27 cellular contexts compared by ENCODE assay signal in the genomic region with DNA sequence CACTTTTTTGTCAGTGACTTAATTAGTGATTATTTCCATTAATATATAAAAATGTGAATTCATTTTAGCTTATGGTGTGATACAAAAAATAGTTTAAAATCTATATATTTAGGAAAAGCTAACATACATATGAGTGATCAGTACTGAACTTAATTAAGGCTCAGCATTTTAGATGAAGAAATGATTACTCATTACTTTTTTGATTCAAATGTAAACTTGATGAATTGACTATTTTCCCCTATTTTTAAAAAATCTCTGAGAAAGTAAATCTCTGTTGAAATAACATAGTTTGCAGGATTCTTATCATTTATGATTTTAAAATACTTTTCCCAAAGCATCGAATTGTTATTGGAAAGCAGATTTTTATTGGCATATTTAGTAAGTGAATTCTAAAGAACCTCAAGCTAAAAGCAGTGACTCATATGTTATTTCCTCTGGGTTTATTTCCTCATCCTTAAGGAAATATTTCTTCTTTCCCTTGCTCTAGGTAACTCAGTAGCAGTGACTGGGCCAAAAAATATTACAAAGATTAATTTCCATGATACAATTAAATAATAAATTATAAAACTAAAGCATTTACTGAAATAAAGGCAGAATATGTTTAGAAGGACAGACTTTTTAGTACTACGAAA.
DNase-seq lines count a peak whose midpoint lies in the region; ATAC-seq and TF ChIP-seq lines count a peak whose summit lies in the region.
"Had no signal": no experiment of that assay in that cellular context is flagged by ENCODE, and none has a peak within 500 bp of the region (broad histone marks: within the 10 kb centered on the region; RNA-seq: fewer than 3 reads in every experiment).

No MANE protein-coding gene starts in this region.

- TF ChIP-seq POLR2A in prostate gland (IDR thresholded peaks at IDR 0.05), result no peak

- no peaks in the 10 kb centered on the region for H3K27me3 Mint-ChIP-seq in activated naive CD4-positive, alpha-beta T cell treated with anti-CD3 and anti-CD28 coated beads, Interleukin-2, amount 10 ng/mL, durations not matched to agents 7 days and 5 days
- H3K27me3 Mint-ChIP-seq: activated CD4-positive, alpha-beta T cell treated with anti-CD3 and anti-CD28 coated beads, Interleukin-2, amount 10 ng/mL, durations not matched to agents 7 days and 5 days; activated naive CD8-positive, alpha-beta T cell treated with anti-CD3 and anti-CD28 coated beads for 36 hours; CD4-positive, CD25-positive, alpha-beta regulatory T cell; T-helper 17 cell had no signal

- no peaks in the 10 kb centered on the region for H3K36me3 Mint-ChIP-seq in activated naive CD4-positive, alpha-beta T cell treated with anti-CD3 and anti-CD28 coated beads, Interleukin-2, amount 10 ng/mL, durations not matched to agents 7 days and 5 days
- H3K36me3 Mint-ChIP-seq: activated naive CD8-positive, alpha-beta T cell treated with anti-CD3 and anti-CD28 coated beads for 36 hours; immature natural killer cell had no signal

- no peaks in the 10 kb centered on the region for H3K4me1 ChIP-seq in prostate gland (replicated peaks)
- H3K4me1 ChIP-seq: colonic mucosa, vagina had no signal

- no peak overlapping the region for H3K27ac ChIP-seq in prostate gland
- H3K27ac ChIP-seq: colonic mucosa, vagina, WERI-Rb-1 had no signal

- DNase-seq in EL (peak; percentile 54), LHCN-M2 (ENCODE audit: low read depth) (peak; percentile 49), choroid plexus epithelial cell (ENCODE audit: low read depth) (peak; percentile 42), iris pigment epithelial cell (ENCODE audit: low read depth) (peak; percentile 54), NOMO-1 (lab: John Stamatoyannopoulos, UW; ENCODE audit: unreplicated experiment in 2 of 2) (no peak), prostate gland (ENCODE audit: low spot score) (no peak)
- no peak for DNase-seq in activated naive CD4-positive, alpha-beta T cell treated with anti-CD3 and anti-CD28 coated beads, Interleukin-2, amount 10 ng/mL, durations not matched to agents 7 days and 5 days
- DNase-seq: activated CD4-positive, alpha-beta T cell treated with anti-CD3 and anti-CD28 coated beads, Interleukin-2, amount 10 ng/mL, durations not matched to agents 7 days and 5 days; activated naive CD8-positive, alpha-beta T cell treated with anti-CD3 and anti-CD28 coated beads for 36 hours; CD4-positive, CD25-positive, alpha-beta regulatory T cell; colonic mucosa; endodermal cell; foreskin melanocyte; H9; immature natural killer cell; KG1; mucosa of descending colon; MV-4-11; NCI-H187 treated with DMSO at 0.1 percent for 48 hours; NCI-H2227 treated with DMSO at 0.1 percent for 48 hours; nephron progenitor cell; posterior cingulate gyrus; stimulated activated CD4-positive, alpha-beta T cell treated with anti-CD3 and anti-CD28 coated beads, Interleukin-1b, Interleukin-23, amount 100 ng/mL, for 48 hours; T-helper 17 cell; WERI-Rb-1 had no signal

- 78% methylated on average over 2 of the region's 2 CpGs for WGBS in prostate gland

- no peak for TF ChIP-seq CTCF in choroid plexus epithelial cell (conservative IDR thresholded peaks at IDR 0.05; ENCODE audit: low read depth, low read length)
- no peak for TF ChIP-seq CTCF in prostate gland (IDR thresholded peaks at IDR 0.05)

- H3K4me1 Mint-ChIP-seq in activated naive CD4-positive, alpha-beta T cell treated with anti-CD3 and anti-CD28 coated beads, Interleukin-2, amount 10 ng/mL, durations not matched to agents 7 days and 5 days, result no peaks in the 10 kb centered on the region
- H3K4me1 Mint-ChIP-seq: activated CD4-positive, alpha-beta T cell treated with anti-CD3 and anti-CD28 coated beads, Interleukin-2, amount 10 ng/mL, durations not matched to agents 7 days and 5 days; activated naive CD8-positive, alpha-beta T cell treated with anti-CD3 and anti-CD28 coated beads for 36 hours; CD4-positive, CD25-positive, alpha-beta regulatory T cell; endodermal cell; H9; immature natural killer cell; T-helper 17 cell had no signal

- intact Hi-C loops in prostate gland (cut with DNase I), result no loop called here

- no peaks in the 10 kb centered on the region for H3K9me3 Mint-ChIP-seq in activated naive CD4-positive, alpha-beta T cell treated with anti-CD3 and anti-CD28 coated beads, Interleukin-2, amount 10 ng/mL, durations not matched to agents 7 days and 5 days
- H3K9me3 Mint-ChIP-seq: activated CD4-positive, alpha-beta T cell treated with anti-CD3 and anti-CD28 coated beads, Interleukin-2, amount 10 ng/mL, durations not matched to agents 7 days and 5 days; activated naive CD8-positive, alpha-beta T cell treated with anti-CD3 and anti-CD28 coated beads for 36 hours; CD4-positive, CD25-positive, alpha-beta regulatory T cell; endodermal cell; H9; immature natural killer cell; nephron progenitor cell had no signal

- H3K4me3 Mint-ChIP-seq in activated naive CD4-positive, alpha-beta T cell treated with anti-CD3 and anti-CD28 coated beads, Interleukin-2, amount 10 ng/mL, durations not matched to agents 7 days and 5 days, result no peak overlapping the region
- H3K4me3 Mint-ChIP-seq: activated CD4-positive, alpha-beta T cell treated with anti-CD3 and anti-CD28 coated beads, Interleukin-2, amount 10 ng/mL, durations not matched to agents 7 days and 5 days; activated naive CD8-positive, alpha-beta T cell treated with anti-CD3 and anti-CD28 coated beads for 36 hours; CD4-positive, CD25-positive, alpha-beta regulatory T cell; endodermal cell; H9; immature natural killer cell; nephron progenitor cell; T-helper 17 cell had no signal

- H3K4me3 ChIP-seq in choroid plexus epithelial cell (ENCODE audit: low read depth, low read length) (no peak overlapping the region), prostate gland (no peak overlapping the region)
- H3K4me3 ChIP-seq: colonic mucosa, mucosa of descending colon, vagina had no signal

- CTCF ChIA-PET in activated naive CD4-positive, alpha-beta T cell treated with anti-CD3 and anti-CD28 coated beads, Interleukin-2, amount 10 ng/mL, durations not matched to agents 7 days and 5 days (lab: Charles Lee), result no interaction called here

- no peak overlapping the region for H3K27ac Mint-ChIP-seq in activated naive CD4-positive, alpha-beta T cell treated with anti-CD3 and anti-CD28 coated beads, Interleukin-2, amount 10 ng/mL, durations not matched to agents 7 days and 5 days
- H3K27ac Mint-ChIP-seq: activated CD4-positive, alpha-beta T cell treated with anti-CD3 and anti-CD28 coated beads, Interleukin-2, amount 10 ng/mL, durations not matched to agents 7 days and 5 days; activated naive CD8-positive, alpha-beta T cell treated with anti-CD3 and anti-CD28 coated beads for 36 hours; CD4-positive, CD25-positive, alpha-beta regulatory T cell; endodermal cell; H9; immature natural killer cell; nephron progenitor cell; T-helper 17 cell had no signal

- no peaks in the 10 kb centered on the region for H3K9me3 ChIP-seq in prostate gland
- H3K9me3 ChIP-seq: colonic mucosa, mucosa of descending colon, vagina had no signal

- no peaks in the 10 kb centered on the region for H3K36me3 ChIP-seq in prostate gland
- H3K36me3 ChIP-seq: colonic mucosa, vagina, WERI-Rb-1 had no signal

- no peaks in the 10 kb centered on the region for H3K27me3 ChIP-seq in prostate gland (replicated peaks; ENCODE audit: insufficient read depth)
- H3K27me3 ChIP-seq: colonic mucosa, vagina had no signal

- ATAC-seq in HG03521 (IDR thresholded peaks at IDR 0.05; ENCODE audit: unreplicated experiment), result no peak
- ATAC-seq: mucosa of descending colon, T-helper 17 cell had no signal

Comparison
In these comparisons a context has a peak if more than half of its experiments do, and no peak if none do; other contexts are left out.
1. DNase-seq: peak in EL (single experiment), LHCN-M2 (single experiment), choroid plexus epithelial cell (single experiment) and iris pigment epithelial cell (single experiment); none in activated naive CD4-positive, alpha-beta T cell treated with anti-CD3 and anti-CD28 coated beads, Interleukin-2, amount 10 ng/mL, durations not matched to agents 7 days and 5 days (single experiment), NOMO-1 (0 of 2) and prostate gland (single experiment).